In the genomic region with DNA sequence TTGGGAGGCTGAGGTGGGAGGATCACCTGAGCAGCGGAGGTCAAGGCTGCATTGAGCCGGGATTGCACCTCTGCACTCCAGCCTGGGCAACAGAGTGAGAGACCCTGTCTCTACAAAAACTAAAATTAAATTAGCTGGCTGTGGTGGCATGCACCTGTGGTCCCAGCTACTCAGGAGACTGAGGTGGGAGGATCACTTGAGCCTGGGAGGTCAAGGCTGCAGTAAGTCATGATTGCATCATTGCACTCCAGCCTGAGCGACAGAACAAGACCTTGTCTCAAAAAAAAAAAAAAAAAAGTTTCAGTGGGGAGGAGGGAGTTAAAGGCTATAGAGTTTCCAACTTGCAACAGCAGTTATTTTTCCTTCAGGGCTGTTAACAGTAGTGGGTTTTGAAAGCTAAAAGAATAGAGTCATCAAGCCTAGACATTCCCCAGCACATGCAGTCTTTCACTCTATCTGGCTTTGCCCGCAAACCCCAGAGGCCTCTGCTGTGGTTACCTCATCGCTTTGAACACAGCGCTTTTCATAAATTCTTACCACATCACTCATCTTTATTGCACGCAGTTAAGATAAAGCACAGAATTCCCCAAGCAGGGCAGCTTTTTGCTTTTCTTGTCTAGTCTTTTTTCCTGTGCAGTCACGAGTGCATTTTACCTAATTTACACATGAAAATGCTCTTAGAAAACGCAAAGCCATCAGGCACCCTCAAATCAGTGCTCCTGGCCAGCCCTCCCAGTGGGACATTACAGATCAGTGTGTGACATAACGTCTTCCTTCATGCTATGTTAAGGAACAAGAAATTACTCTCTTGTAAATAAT, we compare ENCODE assay signal across 9 cellular contexts. TPM values are rescaled to one million over a fixed set of nuclear protein-coding genes. Genes with fewer than 3 reads are reported as not detected.
DNase-seq lines count a peak whose midpoint lies in the region; ATAC-seq, FAIRE-seq and TF ChIP-seq lines count a peak whose summit lies in the region.
"Had no signal": no experiment of that assay in that cellular context is flagged by ENCODE, and none has a peak within 500 bp of the region (broad histone marks: within the 10 kb centered on the region; RNA-seq: fewer than 3 reads in every experiment).

No MANE protein-coding gene starts in this region.

- CTCF ChIA-PET in OCI-LY7 (lab: Charles Lee; ENCODE audit: unreplicated experiment) = interaction anchor here (0.6 kb wide), 1 partner anchor 475 kb away, joined by 3 read pairs; no protein-coding TSS in a partner anchor

- TF ChIP-seq CTCF in OCI-LY7 (conservative IDR thresholded peaks at IDR 0.05; ENCODE audit: low read length) (no peak), cardiac muscle cell (IDR thresholded peaks at IDR 0.05; ENCODE audit: low read depth, low read length) (no peak)

- peak overlapping the region; percentile 89 for H3K27ac Mint-ChIP-seq in activated T-helper 1 cell treated with anti-CD3 and anti-CD28 coated beads, Interleukin-12 subunit alpha, Interleukin-12 subunit beta, Interleukin-2, Interleukin-4 antibody, amounts not matched to agents 30 ng/mL and 10 ng/mL and 1 ng/mL, durations not matched to agents 14 hours and 24 hours and 36 hours

- no peaks in the 10 kb centered on the region for H4K20me1 ChIP-seq in OCI-LY7 (ENCODE audit: insufficient read depth, low read length)

- H3K27me3 ChIP-seq in cardiac muscle cell = no peaks in the 10 kb centered on the region

- no peak for TF ChIP-seq POLR2A in GM12891 (IDR thresholded peaks at IDR 0.05; ENCODE audit: low read depth, low read length)

- intact Hi-C loops in OCI-LY7 (cut with micrococcal nuclease; ENCODE audit: unreplicated experiment) = no loop called here
- intact Hi-C loops in activated T-helper 1 cell treated with anti-CD3 and anti-CD28 coated beads, Interleukin-12 subunit alpha, Interleukin-12 subunit beta, Interleukin-2, Interleukin-4 antibody, amounts not matched to agents 30 ng/mL and 10 ng/mL and 1 ng/mL, durations not matched to agents 14 hours and 24 hours and 36 hours (cut with micrococcal nuclease) = loop anchor here (1.0 to 5.0 kb wide), 9 partner anchors 8 to 639 kb away; a partner anchor contains a TSS

- BruUV-seq in OCI-LY7 (replicated peaks; lab: Mats Ljungman, UMichigan) = no TSS peak

- FAIRE-seq in GM12891 (lab: Jason Lieb, UNC) = no peak
- FAIRE-seq: colon had no signal

- H2AFZ ChIP-seq in OCI-LY7 (ENCODE audit: low read length) = peak overlapping the region; percentile 38; the same call in 1 of the 2 replicates

- no peaks in the 10 kb centered on the region for H3K9me2 ChIP-seq in OCI-LY7 (ENCODE audit: insufficient read depth, low read length)

- H3K4me3 Mint-ChIP-seq in activated T-helper 1 cell treated with anti-CD3 and anti-CD28 coated beads, Interleukin-12 subunit alpha, Interleukin-12 subunit beta, Interleukin-2, Interleukin-4 antibody, amounts not matched to agents 30 ng/mL and 10 ng/mL and 1 ng/mL, durations not matched to agents 14 hours and 24 hours and 36 hours = peak overlapping the region; percentile 37

- peak; percentile 86 for ATAC-seq in HG02798 (IDR thresholded peaks at IDR 0.05; ENCODE audit: poor library complexity, unreplicated experiment)

- H3K79me2 ChIP-seq in OCI-LY7 (ENCODE audit: insufficient read depth, low read depth, low read length) = no peaks in the 10 kb centered on the region

- DNase-seq in GM12891 (ENCODE audit: insufficient read length, low spot score) = peak; percentile 33
- DNase-seq in OCI-LY7 (ENCODE audit: low spot score) = peak; percentile 24
- peak; percentile 86 for DNase-seq in activated T-helper 1 cell treated with anti-CD3 and anti-CD28 coated beads, Interleukin-12 subunit alpha, Interleukin-12 subunit beta, Interleukin-2, Interleukin-4 antibody, amounts not matched to agents 30 ng/mL and 10 ng/mL and 1 ng/mL, durations not matched to agents 14 hours and 24 hours and 36 hours (ENCODE audit: low spot score)
- DNase-seq in cardiac muscle cell (ENCODE audit: low read depth in 1 of 2, low spot score in 1 of 2) = peak in 1 of 2 donors; percentile 98
- DNase-seq in stimulated activated CD4-positive, alpha-beta T cell treated with anti-CD3 and anti-CD28 coated beads, Interleukin-15, amount 100 ng/mL, for 24 hours = peak; percentile 87
- DNase-seq in NCI-H524 treated with DMSO at 0.1 percent for 48 hours (lab: John Stamatoyannopoulos, UW) = no peak
- DNase-seq in KG1 (lab: John Stamatoyannopoulos, UW) = no peak

- H3K27ac ChIP-seq in OCI-LY7 (ENCODE audit: low read depth, low read length, poor library complexity, severe bottlenecking) (no peak overlapping the region), cardiac muscle cell (peak overlapping the region; percentile 31)

- no peaks in the 10 kb centered on the region for H3K9me3 Mint-ChIP-seq in activated T-helper 1 cell treated with anti-CD3 and anti-CD28 coated beads, Interleukin-12 subunit alpha, Interleukin-12 subunit beta, Interleukin-2, Interleukin-4 antibody, amounts not matched to agents 30 ng/mL and 10 ng/mL and 1 ng/mL, durations not matched to agents 14 hours and 24 hours and 36 hours

- H3K27me3 Mint-ChIP-seq in activated T-helper 1 cell treated with anti-CD3 and anti-CD28 coated beads, Interleukin-12 subunit alpha, Interleukin-12 subunit beta, Interleukin-2, Interleukin-4 antibody, amounts not matched to agents 30 ng/mL and 10 ng/mL and 1 ng/mL, durations not matched to agents 14 hours and 24 hours and 36 hours (ENCODE audit: insufficient read depth) = peaks cover 51% of the 10 kb centered on the region

- peaks cover 24% of the 10 kb centered on the region for H3K4me1 Mint-ChIP-seq in activated T-helper 1 cell treated with anti-CD3 and anti-CD28 coated beads, Interleukin-12 subunit alpha, Interleukin-12 subunit beta, Interleukin-2, Interleukin-4 antibody, amounts not matched to agents 30 ng/mL and 10 ng/mL and 1 ng/mL, durations not matched to agents 14 hours and 24 hours and 36 hours (ENCODE audit: low read depth)

- H3K9me3 ChIP-seq in OCI-LY7 (ENCODE audit: low read length) (no peaks in the 10 kb centered on the region), cardiac muscle cell (ENCODE audit: low read depth) (no peaks in the 10 kb centered on the region)

- POLR2A ChIA-PET in OCI-LY7 (lab: Charles Lee) = interaction anchor here (0.5 kb wide), 1 partner anchor 26 kb away, joined by 3 read pairs; no protein-coding TSS in a partner anchor

- H3K4me3 ChIP-seq in OCI-LY7 (ENCODE audit: low read depth, low read length, poor library complexity, severe bottlenecking) (no peak overlapping the region), cardiac muscle cell (no peak overlapping the region)

- H3K36me3 Mint-ChIP-seq in activated T-helper 1 cell treated with anti-CD3 and anti-CD28 coated beads, Interleukin-12 subunit alpha, Interleukin-12 subunit beta, Interleukin-2, Interleukin-4 antibody, amounts not matched to agents 30 ng/mL and 10 ng/mL and 1 ng/mL, durations not matched to agents 14 hours and 24 hours and 36 hours (ENCODE audit: low read depth) = no peaks in the 10 kb centered on the region

- H3K4me1 ChIP-seq in OCI-LY7 (ENCODE audit: insufficient read depth, low read length, poor library complexity, severe bottlenecking) (peaks cover 6% of the 10 kb centered on the region), cardiac muscle cell (ENCODE audit: low read depth) (no peaks in the 10 kb centered on the region)

- no peaks in the 10 kb centered on the region for H3K36me3 ChIP-seq in OCI-LY7 (ENCODE audit: insufficient read depth, low read length)
- H3K36me3 ChIP-seq in cardiac muscle cell = no peaks in the 10 kb centered on the region

- H3K4me2 ChIP-seq in OCI-LY7 (ENCODE audit: low read length) = no peak overlapping the region; the same call in 1 of the 2 replicates

TF ChIP-seq in GM12891, 5 proteins besides CTCF, POLR2A, EP300 and RAD21:
- TF ChIP-seq POU2F2 (IDR thresholded peaks at IDR 0.05; ENCODE audit: low read depth, low read length) (peak; percentile 90), POLR2AphosphoS5 (IDR thresholded peaks at IDR 0.05; ENCODE audit: low read depth, low read length) (0 out of 2 replicates have a peak, but pooled peaks have one; percentile 32), TAF1 (IDR thresholded peaks at IDR 0.05; ENCODE audit: low read depth, low read length) (no peak), PAX5 (IDR thresholded peaks at IDR 0.05; ENCODE audit: insufficient read depth, low read length, severe bottlenecking) (no peak), SPI1 (IDR thresholded peaks at IDR 0.05; ENCODE audit: low read depth, low read length) (no peak)
TF ChIP-seq in GM12891: peak in this region for 2.

RNA-seq across cellular contexts. Expression of a gene that starts 8.7 kb away (rescaled TPM):
- polyA plus RNA-seq in GM12891 (2012; ENCODE audit: low read depth, missing spikeins) = 2.9 TPM
- 5.6 and 11.9 TPM in 2 replicates for total RNA-seq in OCI-LY7 (2014; rRNA removed; shearing (Covaris generic))
- total RNA-seq in OCI-LY7 (2022) (18.0 and 19.6 TPM in 2 replicates), cardiac muscle cell (45.1 and 45.3 TPM in 2 replicates)
- 10.4 and 11.6 TPM in 2 replicates for total RNA-seq in activated T-helper 1 cell treated with anti-CD3 and anti-CD28 coated beads, Interleukin-12 subunit alpha, Interleukin-12 subunit beta, Interleukin-2, Interleukin-4 antibody, amounts not matched to agents 30 ng/mL and 10 ng/mL and 1 ng/mL, durations not matched to agents 14 hours and 24 hours and 36 hours
- 54.2 and 62.2 TPM in 2 replicates for polyA plus RNA-seq in cardiac muscle cell

RNA-seq across cellular contexts. Expression of a gene that starts 35.9 kb away (rescaled TPM):
- 4.2 TPM for polyA plus RNA-seq in GM12891 (2012; ENCODE audit: low read depth, missing spikeins)
- total RNA-seq in OCI-LY7 (2014; rRNA removed; shearing (Covaris generic)) = 14.1 and 14.9 TPM in 2 replicates
- total RNA-seq in OCI-LY7 (2022) (9.3 and 9.4 TPM in 2 replicates), cardiac muscle cell (8.2 and 8.8 TPM in 2 replicates)
- 21.7 and 23.1 TPM in 2 replicates for total RNA-seq in activated T-helper 1 cell treated with anti-CD3 and anti-CD28 coated beads, Interleukin-12 subunit alpha, Interleukin-12 subunit beta, Interleukin-2, Interleukin-4 antibody, amounts not matched to agents 30 ng/mL and 10 ng/mL and 1 ng/mL, durations not matched to agents 14 hours and 24 hours and 36 hours
- polyA plus RNA-seq in cardiac muscle cell = 4.6 and 5.2 TPM in 2 replicates

Comparison
In these comparisons a context has a peak if more than half of its experiments do, and no peak if none do; other contexts are left out.
1. DNase-seq: peak in GM12891 (single experiment), OCI-LY7 (single experiment), activated T-helper 1 cell treated with anti-CD3 and anti-CD28 coated beads, Interleukin-12 subunit alpha, Interleukin-12 subunit beta, Interleukin-2, Interleukin-4 antibody, amounts not matched to agents 30 ng/mL and 10 ng/mL and 1 ng/mL, durations not matched to agents 14 hours and 24 hours and 36 hours (single experiment) and stimulated activated CD4-positive, alpha-beta T cell treated with anti-CD3 and anti-CD28 coated beads, Interleukin-15, amount 100 ng/mL, for 24 hours (single experiment); none in NCI-H524 treated with DMSO at 0.1 percent for 48 hours (single experiment) and KG1 (single experiment).